8 cellular contexts compared by ENCODE assay signal in genomic region chr1:14923400-14924011, GRCh38.
DNase-seq lines count a peak whose midpoint lies in the region; ATAC-seq, FAIRE-seq and TF ChIP-seq lines count a peak whose summit lies in the region.

No MANE protein-coding gene starts in this region.

- intact Hi-C loops in CD14-positive monocyte (cut with micrococcal nuclease) (no loop called here), OCI-LY7 (cut with micrococcal nuclease; ENCODE audit: unreplicated experiment) (no loop called here), ovary (cut with DNase I) (loop anchor here in 2 of 4 donors (2.0 to 10.0 kb wide), 3 partner anchors 101 to 351 kb away; no protein-coding TSS in a partner anchor)

- no peak overlapping the region for H3K27ac Mint-ChIP-seq in CD14-positive monocyte

- H4K5ac ChIP-seq in H1 (ENCODE audit: insufficient read length, low read depth, low read length) = no peak overlapping the region

- ATAC-seq in GM18502 (IDR thresholded peaks at IDR 0.05; ENCODE audit: poor library complexity, unreplicated experiment) = no peak

- H3K4me3 ChIP-seq in OCI-LY7 (ENCODE audit: low read depth, low read length, poor library complexity, severe bottlenecking) (peak overlapping the region; percentile 38), H1 (ENCODE audit: extremely low read depth in 1 of 4, insufficient read depth in 2 of 4, low read depth in 3 of 4, low read length in 4 of 4) (peak overlapping the region; percentile 11 to 57 (median 36); a peak in 7 of 8 replicates), ovary (peak overlapping the region; percentile 67)

- peak overlapping the region; percentile 63 to 77 for H3K4me3 Mint-ChIP-seq in CD14-positive monocyte

- H3K79me2 ChIP-seq in OCI-LY7 (ENCODE audit: insufficient read depth, low read depth, low read length) (no peaks in the 10 kb centered on the region), H1 (ENCODE audit: control insufficient read depth in 1 of 2, insufficient read depth in 2 of 2, low read length in 2 of 2) (no peaks in the 10 kb centered on the region; a peak in 1 of 4 replicates)

- H4K91ac ChIP-seq in H1 (replicated peaks; ENCODE audit: insufficient read length, low read length) = no peak overlapping the region

- no peak overlapping the region for H4K8ac ChIP-seq in H1 (ENCODE audit: extremely low read depth, insufficient read depth, low read length)

- POLR2A ChIA-PET in OCI-LY7 (lab: Charles Lee) = no interaction called here
- POLR2A ChIA-PET in H1 (lab: Charles Lee; ENCODE audit: partially characterized antibody) = interaction anchor here (1.6 kb wide), 1 partner anchor 10 kb away, joined by 3 read pairs; no protein-coding TSS in a partner anchor

- no peak overlapping the region for H3K18ac ChIP-seq in H1 (ENCODE audit: extremely low read depth, low read length)

- no peak overlapping the region for H2BK5ac ChIP-seq in H1 (ENCODE audit: low read depth, low read length)

- no peak overlapping the region for H3K56ac ChIP-seq in H1 (replicated peaks; ENCODE audit: insufficient read length, low read depth, low read length)

- no peak overlapping the region for H2BK120ac ChIP-seq in H1 (replicated peaks; ENCODE audit: low read depth, low read length)

- no peak overlapping the region for H3K27ac ChIP-seq in OCI-LY7 (ENCODE audit: low read depth, low read length, poor library complexity, severe bottlenecking)
- no peak overlapping the region for H3K27ac ChIP-seq in H1 (ENCODE audit: low read depth, low read length)
- H3K27ac ChIP-seq in ovary = peak overlapping the region; percentile 64 to 94

- WGBS in H1 (ENCODE audit: extremely low coverage in 1 of 2, insufficient coverage in 1 of 2, insufficient read length in 1 of 2, insufficient replicate concordance in 2 of 2, low coverage in 1 of 2, low lambda C conversion rate in 2 of 2, missing lambda C conversion rate in 1 of 2), 2 experiments = 18% methylated on average over 29 of the region's 31 CpGs; no CpG with 5 or more reads in 1 of the 2 experiments
- WGBS in ovary, 3 donors = 23 to 27% (median 23%) methylated on average over 31 of the region's 31 CpGs

- peaks cover 9% of the 10 kb centered on the region for H3K4me1 Mint-ChIP-seq in CD14-positive monocyte

- H3K4me1 ChIP-seq in OCI-LY7 (ENCODE audit: insufficient read depth, low read length, poor library complexity, severe bottlenecking) (peaks cover 4% of the 10 kb centered on the region), H1 (replicated peaks in 1 of 4; ENCODE audit: control insufficient read depth in 3 of 4, insufficient read depth in 4 of 4, low read length in 3 of 4) (peaks cover 3 to 7% (median 3%) of the 10 kb centered on the region in 4 experiments; a peak in 6 of 7 replicates), ovary (ENCODE audit: insufficient read depth) (peaks cover 15% of the 10 kb centered on the region)

- peaks cover 9 to 36% (median 27%) of the 10 kb centered on the region in 4 experiments for H3K27me3 ChIP-seq in H1 (replicated peaks in 1 of 4; ENCODE audit: control insufficient read depth in 3 of 4, extremely low read depth in 1 of 4, insufficient read depth in 3 of 4, low read length in 3 of 4)
- no peaks in the 10 kb centered on the region for H3K27me3 ChIP-seq in ovary

- in situ Hi-C loops in G401 (cut with HindIII; ENCODE audit: low sequenced_read_pairs) = no loop called here

- no peak for TF ChIP-seq RAD21 in H1 (IDR thresholded peaks at IDR 0.05 in 1 of 2, conservative IDR thresholded peaks at IDR 0.05 in 1 of 2; ENCODE audit: low read depth in 2 of 2, low read length in 2 of 2)

- BruUV-seq in OCI-LY7 (replicated peaks; lab: Mats Ljungman, UMichigan) = no TSS peak

- H3K79me1 ChIP-seq in H1 (ENCODE audit: low read depth, low read length) = no peaks in the 10 kb centered on the region

- H3K9ac ChIP-seq in H1 (replicated peaks in 1 of 4; ENCODE audit: extremely low read depth in 1 of 4, low read depth in 3 of 4, low read length in 3 of 4) = no peak overlapping the region

- H3K36me3 Mint-ChIP-seq in CD14-positive monocyte = peaks cover 0 to 3% of the 10 kb centered on the region in 2 donors

- H3K9me3 Mint-ChIP-seq in CD14-positive monocyte = peaks cover 0 to 11% (median 3%) of the 10 kb centered on the region in 7 donors

- H3K27me3 Mint-ChIP-seq in CD14-positive monocyte (ENCODE audit: low read depth in 3 of 3) = peaks cover 45 to 71% (median 53%) of the 10 kb centered on the region in 3 donors

- H3K14ac ChIP-seq in H1 (ENCODE audit: insufficient read length) = no peak overlapping the region

- no peak overlapping the region for H2BK20ac ChIP-seq in H1 (ENCODE audit: low read length)

- TF ChIP-seq POLR2A in H1 (IDR thresholded peaks at IDR 0.05; ENCODE audit: control extremely low read depth in 1 of 2, low read depth in 2 of 2, low read length in 2 of 2) (no peak), ovary (IDR thresholded peaks at IDR 0.05) (no peak)

- H3K23ac ChIP-seq in H1 (ENCODE audit: insufficient read length) = no peak overlapping the region

- no peaks in the 10 kb centered on the region for H3K9me2 ChIP-seq in OCI-LY7 (ENCODE audit: insufficient read depth, low read length)

- H2AK5ac ChIP-seq in H1 (ENCODE audit: low read depth, low read length) = no peak overlapping the region

- H2BK15ac ChIP-seq in H1 (ENCODE audit: low read length) = no peak overlapping the region

- TF ChIP-seq CTCF in CD14-positive monocyte (IDR thresholded peaks at IDR 0.05) (no peak), OCI-LY7 (conservative IDR thresholded peaks at IDR 0.05; ENCODE audit: low read length) (no peak), H1 (IDR thresholded peaks at IDR 0.05; ENCODE audit: control extremely low read depth in 1 of 3, insufficient read depth in 1 of 3, low read depth in 1 of 3, low read length in 3 of 3) (no peak), ovary (IDR thresholded peaks at IDR 0.05) (no peak)

- H3K4ac ChIP-seq in H1 (replicated peaks; ENCODE audit: insufficient read length, low read depth, low read length) = no peak overlapping the region

- H2AFZ ChIP-seq in OCI-LY7 (ENCODE audit: low read length) (no peak overlapping the region), H1 (ENCODE audit: low read length) (no peak overlapping the region)

- H3K9me3 ChIP-seq in OCI-LY7 (ENCODE audit: low read length) (no peaks in the 10 kb centered on the region), H1 (ENCODE audit: insufficient read depth in 2 of 2, low read depth in 1 of 2, low read length in 1 of 2) (no peaks in the 10 kb centered on the region), ovary (no peaks in the 10 kb centered on the region)

- peaks cover 3% of the 10 kb centered on the region; the same call in 1 of the 2 replicates for H3K23me2 ChIP-seq in H1 (ENCODE audit: low read depth, low read length)

- no peak for FAIRE-seq in H1 (lab: Jason Lieb, UNC)

- H2BK12ac ChIP-seq in H1 (ENCODE audit: low read depth, low read length) = no peak overlapping the region

- peaks cover 7% of the 10 kb centered on the region; the same call in 1 of the 2 replicates for H4K20me1 ChIP-seq in OCI-LY7 (ENCODE audit: insufficient read depth, low read length)
- H4K20me1 ChIP-seq in H1 (replicated peaks in 1 of 2; ENCODE audit: control insufficient read depth in 1 of 2, insufficient read depth in 2 of 2, low read length in 2 of 2) = peaks cover 8 to 13% of the 10 kb centered on the region in 2 experiments

- DNase-seq in CD14-positive monocyte (ENCODE audit: low spot score) (no peak), OCI-LY7 (ENCODE audit: low spot score) (no peak), H1 (ENCODE audit: low read depth in 1 of 2, low spot score in 2 of 2) (no peak), ovary (no peak), hippocampal formation (lab: John Stamatoyannopoulos, UW) (no peak), foreskin melanocyte (no peak), G401 (ENCODE audit: low spot score) (no peak)

- CTCF ChIA-PET in OCI-LY7 (lab: Charles Lee; ENCODE audit: unreplicated experiment) (no interaction called here), H1 (lab: Charles Lee; ENCODE audit: partially characterized antibody) (interaction anchor here (1.8 kb wide), 1 partner anchor 112 kb away, joined by 6 read pairs; no protein-coding TSS in a partner anchor)

- H3K36me3 ChIP-seq in OCI-LY7 (ENCODE audit: insufficient read depth, low read length) = no peaks in the 10 kb centered on the region
- H3K36me3 ChIP-seq in H1 (ENCODE audit: control insufficient read depth in 2 of 4, insufficient read depth in 4 of 4, low read length in 3 of 4) = no peaks in the 10 kb centered on the region
- no peaks in the 10 kb centered on the region for H3K36me3 ChIP-seq in ovary

- TF ChIP-seq EP300 in H1 (IDR thresholded peaks at IDR 0.05; ENCODE audit: borderline replicate concordance in 1 of 2, low read depth in 2 of 2, low read length in 2 of 2) (no peak), ovary (IDR thresholded peaks at IDR 0.05) (no peak)

- H3K4me2 ChIP-seq in OCI-LY7 (ENCODE audit: low read length) (peak overlapping the region; percentile 46), H1 (ENCODE audit: insufficient read depth in 1 of 2, low read depth in 2 of 2, low read length in 2 of 2) (peak overlapping the region; percentile 50 to 76)

TF ChIP-seq in H1, 55 proteins besides CTCF, POLR2A, EP300 and RAD21:
- TF ChIP-seq SP4 (IDR thresholded peaks at IDR 0.05; ENCODE audit: low read length) (no peak), RBBP5 (IDR thresholded peaks at IDR 0.05; ENCODE audit: borderline replicate concordance, low read depth, low read length) (peak; percentile 4; the same call in 1 of the 2 replicates), EZH2 (IDR thresholded peaks at IDR 0.05; ENCODE audit: low read depth, low read length, severe bottlenecking) (peak; percentile 38), SIX5 (IDR thresholded peaks at IDR 0.05; ENCODE audit: low read depth, low read length) (no peak)

Comparison
In these comparisons a context has a peak if more than half of its experiments do, and no peak if none do; other contexts are left out.
1. H3K27ac ChIP-seq: peak in ovary (2 of 2); none in OCI-LY7 (single experiment) and H1 (single experiment).
2. Peak in every context shown above with its lines, with median percentiles within 50 percentile points of each other: H3K4me3 ChIP-seq.